Comparison of ENCODE assay signal across 22 cellular contexts in genomic region chr11:84408946-84409411, GRCh38.
DNase-seq lines count a peak whose midpoint lies in the region; ATAC-seq and TF ChIP-seq lines count a peak whose summit lies in the region.
"Had no signal": no experiment of that assay in that cellular context is flagged by ENCODE, and none has a peak within 500 bp of the region (broad histone marks: within the 10 kb centered on the region; RNA-seq: fewer than 3 reads in every experiment).

No MANE protein-coding gene starts in this region.

- H3K36me3 ChIP-seq in left lung, result no peaks in the 10 kb centered on the region
- H3K36me3 ChIP-seq in transverse colon, result no peaks in the 10 kb centered on the region
- H3K36me3 ChIP-seq: ascending aorta, heart left ventricle, pancreas, SJCRH30 had no signal

- DNase-seq in AG20443 (ENCODE audit: low spot score) (peak; percentile 17), NCI-H1436 (lab: John Stamatoyannopoulos, UW) (peak; percentile 57), choroid plexus epithelial cell (ENCODE audit: low read depth) (peak; percentile 2), left lung (no peak), transverse colon (no peak), ecto neural progenitor cell (ENCODE audit: low spot score) (no peak)
- no peak for DNase-seq in central memory CD4-positive, alpha-beta T cell
- DNase-seq: activated CD4-positive, alpha-beta T cell treated with anti-CD3 and anti-CD28 coated beads, Interleukin-2, amount 10 ng/mL, durations not matched to agents 24 days and 14 days; activated CD8-positive, alpha-beta memory T cell treated with anti-CD3 and anti-CD28 coated beads, Interleukin-2, amount 50 U/mL, for 48 hours; activated gamma-delta T cell treated with Interleukin-2 at 50 U/mL for 16 hours; cortex of kidney; DMS153; heart left ventricle; NCI-H226; pancreas; SJCRH30; small intestine; T1000; testis had no signal

- WGBS in transverse colon (ENCODE audit: low coverage in 1 of 2), 2 donors, result 85 to 93% methylated on average over 2 to 3 of the region's 3 CpGs

- H3K9me3 ChIP-seq in left lung (no peaks in the 10 kb centered on the region), transverse colon (no peaks in the 10 kb centered on the region)
- H3K9me3 ChIP-seq: ascending aorta, heart left ventricle, pancreas, SJCRH30, testis had no signal

- intact Hi-C loops in left lung (cut with DNase I), result no loop called here
- intact Hi-C loops in transverse colon (cut with DNase I; ENCODE audit: low total_unique reads), result no loop called here

- ATAC-seq in left lung, result peak; percentile 98
- ATAC-seq in HG03039 (IDR thresholded peaks at IDR 0.05; ENCODE audit: unreplicated experiment), result no peak
- ATAC-seq: heart left ventricle, pancreas had no signal

- no peaks in the 10 kb centered on the region for H3K4me1 ChIP-seq in left lung
- no peaks in the 10 kb centered on the region for H3K4me1 ChIP-seq in transverse colon
- H3K4me1 ChIP-seq: ascending aorta, heart left ventricle, pancreas, SJCRH30 had no signal

- no peak for TF ChIP-seq CTCF in choroid plexus epithelial cell (conservative IDR thresholded peaks at IDR 0.05; ENCODE audit: low read depth, low read length)
- TF ChIP-seq CTCF in left lung (IDR thresholded peaks at IDR 0.05), result no peak
- TF ChIP-seq CTCF in transverse colon (IDR thresholded peaks at IDR 0.05), result no peak

- H3K27me3 ChIP-seq in left lung, result no peaks in the 10 kb centered on the region
- H3K27me3 ChIP-seq in transverse colon, result no peaks in the 10 kb centered on the region
- H3K27me3 ChIP-seq: ascending aorta, heart left ventricle, pancreas, SJCRH30, testis had no signal

- H3K27ac ChIP-seq in left lung (no peak overlapping the region), transverse colon (no peak overlapping the region)
- H3K27ac ChIP-seq: ascending aorta, epithelial cell of prostate, heart left ventricle, pancreas, SJCRH30, testis had no signal

- no peak overlapping the region for H3K4me3 ChIP-seq in choroid plexus epithelial cell (ENCODE audit: low read depth, low read length)
- H3K4me3 ChIP-seq in left lung, result no peak overlapping the region
- no peak overlapping the region for H3K4me3 ChIP-seq in transverse colon
- H3K4me3 ChIP-seq: ascending aorta, heart left ventricle, pancreas, SJCRH30, testis had no signal

- in situ Hi-C loops in transverse colon (cut with MboI; ENCODE audit: low pct_ligation_motif_present in 1 of 4, low pct_unique_long_range_greater_than_20kb in 1 of 4, low sequenced_read_pairs in 3 of 4), result no loop called here

- no peak for TF ChIP-seq EP300 in transverse colon (IDR thresholded peaks at IDR 0.05; ENCODE audit: low read depth)

- TF ChIP-seq POLR2A in transverse colon (IDR thresholded peaks at IDR 0.05), result no peak

Comparison
In these comparisons a context has a peak if more than half of its experiments do, and no peak if none do; other contexts are left out.
1. DNase-seq: peak in AG20443 (single experiment), NCI-H1436 (single experiment) and choroid plexus epithelial cell (single experiment); none in left lung (0 of 2), transverse colon (single experiment), central memory CD4-positive, alpha-beta T cell (single experiment) and ecto neural progenitor cell (single experiment).